Comparison of ENCODE assay signal across 22 cellular contexts in the genomic region with DNA sequence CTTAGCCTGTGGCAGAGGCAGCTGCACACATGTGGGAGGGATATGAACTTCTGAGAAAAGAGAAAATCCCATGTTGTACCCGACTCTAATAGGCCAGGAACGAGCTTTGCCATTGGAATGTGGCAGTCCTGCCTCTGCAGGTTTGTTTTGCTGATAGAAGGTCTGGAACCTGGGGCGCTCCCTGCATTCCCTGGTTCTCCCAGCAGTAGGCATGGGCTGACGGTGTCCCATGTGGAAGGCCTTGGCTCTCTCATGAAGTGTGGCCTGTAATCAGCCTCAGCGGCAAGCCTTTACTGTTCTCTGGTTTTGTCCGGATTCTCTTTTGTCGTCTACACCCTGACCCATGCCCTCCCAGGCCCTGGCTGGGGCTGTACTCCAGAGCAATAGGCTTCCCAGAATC.
"Had no signal": no experiment of that assay in that cellular context is flagged by ENCODE, and none has a peak within 500 bp of the region (broad histone marks: within the 10 kb centered on the region; RNA-seq: fewer than 3 reads in every experiment).

No MANE protein-coding gene starts in this region.

- H3K27me3 Mint-ChIP-seq: progenitor cell of endocrine pancreas, type B pancreatic cell had no signal

- H3K9me3 Mint-ChIP-seq: stimulated activated effector memory CD8-positive, alpha-beta T cell treated with anti-CD3 and anti-CD28 coated beads, Interleukin-12 subunit alpha, Interleukin-12 subunit beta, amount 100 ng/mL, for 72 hours; stimulated activated naive CD8-positive, alpha-beta T cell treated with anti-CD3 and anti-CD28 coated beads, Interleukin-15, Interleukin-2, amounts not matched to agents 100 ng/mL and 50 ng/mL, for 24 hours; type B pancreatic cell had no signal

- H3K27ac ChIP-seq: left ventricle myocardium inferior, ovary, right atrium auricular region, skin epidermis, suprapubic skin, thoracic aorta, tibial artery, uterus had no signal

- ATAC-seq: naive thymus-derived CD8-positive, alpha-beta T cell; sciatic nerve; stimulated activated effector memory CD8-positive, alpha-beta T cell treated with anti-CD3 and anti-CD28 coated beads, Interleukin-12 subunit alpha, Interleukin-12 subunit beta, amount 100 ng/mL, for 72 hours had no signal

- H3K27me3 ChIP-seq: ovary, right atrium auricular region, suprapubic skin, tibial artery, uterus had no signal

- H3K27ac Mint-ChIP-seq: naive thymus-derived CD8-positive, alpha-beta T cell; nephron progenitor cell; progenitor cell of endocrine pancreas; stimulated activated effector memory CD8-positive, alpha-beta T cell treated with anti-CD3 and anti-CD28 coated beads, Interleukin-12 subunit alpha, Interleukin-12 subunit beta, amount 100 ng/mL, for 72 hours; stimulated activated naive CD8-positive, alpha-beta T cell treated with anti-CD3 and anti-CD28 coated beads, Interleukin-15, Interleukin-2, amounts not matched to agents 100 ng/mL and 50 ng/mL, for 24 hours; type B pancreatic cell had no signal

- H3K9me3 ChIP-seq: ovary, suprapubic skin, uterus had no signal

- H3K4me3 ChIP-seq: left ventricle myocardium inferior, lung, ovary, right atrium auricular region, skin epidermis, suprapubic skin, thoracic aorta, tibial artery, uterus had no signal

- DNase-seq: islet precursor cell; left ventricle myocardium inferior; naive thymus-derived CD8-positive, alpha-beta T cell; nephron progenitor cell; ovary; stimulated activated CD4-positive, alpha-beta T cell treated with anti-CD3 and anti-CD28 coated beads, Interleukin-12 subunit alpha, Interleukin-12 subunit beta, amount 100 ng/mL, for 4 hours; stimulated activated CD4-positive, alpha-beta T cell treated with anti-CD3 and anti-CD28 coated beads, Interleukin-15, amount 100 ng/mL, for 24 hours; stimulated activated CD4-positive, alpha-beta T cell treated with anti-CD3 and anti-CD28 coated beads, Interleukin-2, amount 100 ng/mL, for 24 hours; stimulated activated CD4-positive, alpha-beta T cell treated with anti-CD3 and anti-CD28 coated beads, Interleukin-4, amount 100 ng/mL, for 24 hours; stimulated activated naive CD4-positive, alpha-beta T cell; tibial artery; uterus had no signal

- H3K4me3 Mint-ChIP-seq: naive thymus-derived CD8-positive, alpha-beta T cell; nephron progenitor cell; stimulated activated effector memory CD8-positive, alpha-beta T cell treated with anti-CD3 and anti-CD28 coated beads, Interleukin-12 subunit alpha, Interleukin-12 subunit beta, amount 100 ng/mL, for 72 hours; stimulated activated naive CD8-positive, alpha-beta T cell treated with anti-CD3 and anti-CD28 coated beads, Interleukin-15, Interleukin-2, amounts not matched to agents 100 ng/mL and 50 ng/mL, for 24 hours; type B pancreatic cell had no signal

- H3K36me3 ChIP-seq: left ventricle myocardium inferior, ovary, right atrium auricular region, suprapubic skin, thoracic aorta, tibial artery, uterus had no signal

- H3K4me1 ChIP-seq: left ventricle myocardium inferior, right atrium auricular region, suprapubic skin, tibial artery, uterus had no signal

- H3K4me1 Mint-ChIP-seq: stimulated activated effector memory CD8-positive, alpha-beta T cell treated with anti-CD3 and anti-CD28 coated beads, Interleukin-12 subunit alpha, Interleukin-12 subunit beta, amount 100 ng/mL, for 72 hours had no signal
